In the genomic region with DNA sequence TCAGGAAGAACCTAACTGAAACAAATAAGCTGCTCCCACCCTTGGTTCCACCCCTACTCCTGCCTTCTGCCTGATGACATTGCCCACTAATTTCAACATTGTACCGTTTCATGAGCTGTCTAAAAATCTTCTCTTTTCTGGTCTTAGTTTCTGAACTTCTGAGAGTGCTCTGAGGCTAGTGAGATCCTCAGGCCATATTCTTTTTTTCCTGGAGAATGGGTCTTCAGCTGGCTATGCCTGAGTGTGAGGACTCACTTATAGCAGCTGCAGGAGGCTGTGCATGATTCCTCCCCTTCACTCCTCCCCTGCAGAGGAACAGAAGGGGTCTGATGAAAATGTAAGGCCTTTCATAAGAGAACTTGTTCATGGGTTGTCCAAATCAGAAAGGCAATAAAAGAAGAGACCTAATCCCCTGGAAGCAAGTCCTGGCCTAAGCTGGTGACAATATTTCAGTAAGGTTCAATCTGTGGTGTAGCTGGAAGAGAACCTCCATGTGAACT, we compare ENCODE assay signal across 9 cellular contexts. TPM values are rescaled to one million over a fixed set of nuclear protein-coding genes. Genes with fewer than 3 reads are reported as not detected.
"Had no signal": no experiment of that assay in that cellular context is flagged by ENCODE, and none has a peak within 500 bp of the region (broad histone marks: within the 10 kb centered on the region; RNA-seq: fewer than 3 reads in every experiment).

No MANE protein-coding gene starts in this region.

- H3K27ac ChIP-seq: dorsolateral prefrontal cortex, neutrophil had no signal

- H3K27me3 ChIP-seq: spleen had no signal

- H3K36me3 ChIP-seq: neutrophil, spleen had no signal

- ATAC-seq: left colon; stimulated activated naive CD8-positive, alpha-beta T cell treated with anti-CD3 and anti-CD28 coated beads, Interleukin-15, Interleukin-2, amounts not matched to agents 100 U/mL and 50 U/mL, for 24 hours had no signal

- H3K4me3 ChIP-seq: dorsolateral prefrontal cortex had no signal

- DNase-seq: dorsolateral prefrontal cortex; glutamatergic neuron; left colon; spleen; stimulated activated CD4-positive, alpha-beta T cell treated with anti-CD3 and anti-CD28 coated beads, Interleukin-4, amount 100 ng/mL, for 4 hours; stimulated activated naive CD8-positive, alpha-beta T cell treated with anti-CD3 and anti-CD28 coated beads, Interleukin-15, Interleukin-2, amounts not matched to agents 100 U/mL and 50 U/mL, for 24 hours had no signal

- H3K9me3 ChIP-seq: neutrophil, spleen had no signal

RNA-seq across cellular contexts. Expression of a gene that starts 11.1 kb away (rescaled TPM):
- total RNA-seq: mononuclear cell had no signal

RNA-seq across cellular contexts. Expression of a gene that starts 17.0 kb away (rescaled TPM):
- total RNA-seq: dorsolateral prefrontal cortex had no signal

RNA-seq across cellular contexts. Expression of a gene that starts 28.1 kb away (rescaled TPM):
- total RNA-seq: cardiac septum, dorsolateral prefrontal cortex, mononuclear cell had no signal
